8 cellular contexts compared by ENCODE assay signal in genomic region chr5:148826082-148826971, GRCh38. TPM values are rescaled to one million over a fixed set of nuclear protein-coding genes. Genes with fewer than 3 reads are reported as not detected.
DNase-seq lines count a peak whose midpoint lies in the region; ATAC-seq and TF ChIP-seq lines count a peak whose summit lies in the region.

ADRB2 (plus strand) TSS chr5:148826611; CDS start chr5:148826832, 221 bp downstream.

- intact Hi-C loops in right cardiac atrium (cut with DNase I) (loop anchor here in 3 of 4 donors (2.0 to 10.0 kb wide), 7 partner anchors 79 to 296 kb away; no protein-coding TSS in a partner anchor), psoas muscle (cut with DNase I) (loop anchor here (5.0 to 10.0 kb wide), 6 partner anchors 126 to 286 kb away; no protein-coding TSS in a partner anchor)

- H3K27ac ChIP-seq in angular gyrus (ENCODE audit: low read depth, low read length) (peak within 1 kb of the TSS; percentile 46), right cardiac atrium (ENCODE audit: low read length) (peak within 1 kb of the TSS; percentile 96), psoas muscle (peak within 1 kb of the TSS; percentile 96), urinary bladder (ENCODE audit: low read depth) (peak within 1 kb of the TSS; percentile 72)

- CTCF ChIA-PET in T-cell (lab: Charles Lee), result interaction anchor here in 1 of 2 donors (0.6 to 1.6 kb wide), 2 partner anchors 132 to 383 kb away, joined by 3 to 7 read pairs; no protein-coding TSS in a partner anchor

- peak within 1 kb of the TSS; percentile 87 to 88 for H3K27ac Mint-ChIP-seq in T-cell

- peak within 1 kb of the TSS; percentile 83 to 90 (median 86) for H3K4me3 Mint-ChIP-seq in T-cell

- WGBS in right cardiac atrium, result under 1% methylated on average over 66 of the region's 66 CpGs
- WGBS in psoas muscle, 3 donors, result 0 to 1% (median 0%) methylated on average over 50 to 66 of the region's 66 CpGs
- 1% methylated on average over 66 of the region's 66 CpGs for WGBS in urinary bladder

- H3K36me3 ChIP-seq in H7 (replicated peaks; ENCODE audit: control insufficient read depth, insufficient read depth, low read length) (no peaks in the 10 kb centered on the region), MG63 (peaks cover 18% of the 10 kb centered on the region), psoas muscle (ENCODE audit: insufficient read depth in 1 of 2, low read depth in 1 of 2) (no peaks in the 10 kb centered on the region), urinary bladder (ENCODE audit: insufficient read depth) (no peaks in the 10 kb centered on the region)

- H3K27me3 Mint-ChIP-seq in T-cell, result peaks cover 0 to 4% of the 10 kb centered on the region in 2 donors

- peak within 1 kb of the TSS; percentile 71 for H3K4me3 ChIP-seq in H7 (ENCODE audit: insufficient read depth, low read depth, low read length)
- peak within 1 kb of the TSS; percentile 77 for H3K4me3 ChIP-seq in MG63
- peak within 1 kb of the TSS; percentile 55 for H3K4me3 ChIP-seq in right cardiac atrium (ENCODE audit: low read length)
- peak within 1 kb of the TSS; percentile 86 for H3K4me3 ChIP-seq in psoas muscle
- peak within 1 kb of the TSS; percentile 40 for H3K4me3 ChIP-seq in urinary bladder (ENCODE audit: low read depth, low read length)

- POLR2A ChIA-PET in T-cell (lab: Charles Lee), result interaction anchor here (0.6 to 1.7 kb wide), 8 partner anchors 10 to 65 kb away, joined by 3 to 6 read pairs (median 3); no protein-coding TSS in a partner anchor

- H3K9me3 ChIP-seq in MG63 (no peaks in the 10 kb centered on the region), right cardiac atrium (ENCODE audit: control insufficient read depth, low read length) (no peaks in the 10 kb centered on the region), psoas muscle (no peaks in the 10 kb centered on the region)

- H3K9me3 Mint-ChIP-seq in T-cell, result no peaks in the 10 kb centered on the region

- DNase-seq in GDM1 (lab: John Stamatoyannopoulos, UW) (peak; percentile 93), H7 (peak; percentile 90), MG63 (peak; percentile 98), T-cell (peak; percentile 73 to 90 (median 82)), right cardiac atrium (peak; percentile 95 to 98 (median 97)), psoas muscle (peak; percentile 93 to 97)

- H3K36me3 Mint-ChIP-seq in T-cell, result no peaks in the 10 kb centered on the region

- peaks cover 21% of the 10 kb centered on the region for H3K27me3 ChIP-seq in H7 (ENCODE audit: control insufficient read depth, insufficient read depth, low read length)
- H3K27me3 ChIP-seq in MG63, result no peaks in the 10 kb centered on the region
- H3K27me3 ChIP-seq in right cardiac atrium (ENCODE audit: control insufficient read depth, insufficient read depth), result no peaks in the 10 kb centered on the region
- H3K27me3 ChIP-seq in psoas muscle (ENCODE audit: insufficient read depth in 3 of 3, low read length in 2 of 3), result no peaks in the 10 kb centered on the region

- H3K4me1 ChIP-seq in right cardiac atrium (ENCODE audit: control insufficient read depth, insufficient read depth, low read length) (no peaks in the 10 kb centered on the region), psoas muscle (peaks cover 31% of the 10 kb centered on the region), urinary bladder (ENCODE audit: insufficient read depth) (no peaks in the 10 kb centered on the region)

- H3K4me1 Mint-ChIP-seq in T-cell, result peaks cover 40 to 53% (median 49%) of the 10 kb centered on the region in 3 donors

- TF ChIP-seq CTCF in psoas muscle (IDR thresholded peaks at IDR 0.05), result no peak

- ATAC-seq in T-cell (replicated peaks in 1 of 4) (peak; percentile 87 to 95 (median 90)), right cardiac atrium (peak; percentile 98 to 99), psoas muscle (peak; percentile 90 to 94 (median 92))

RNA-seq across cellular contexts. Expression of gene ADRB2, which starts in this region (rescaled TPM):
- 0.17 and 0.18 TPM in 2 replicates for total RNA-seq in H7 (2014; rRNA removed; shearing (Covaris generic))
- 5.3 and 12.9 TPM in 2 replicates for total RNA-seq in MG63 (2014; rRNA removed; shearing (Covaris generic); ENCODE audit: low replicate concordance)
- total RNA-seq in T-cell, result 10 to 100 TPM in 1 of 5 donors, 1 to 10 TPM in 4; 2.3 to 11.3 (median 7.2) TPM
- total RNA-seq in right cardiac atrium, result 1 to 10 TPM; 5.0 to 9.2 (median 7.9) TPM
- 2.4 TPM for polyA plus RNA-seq in right cardiac atrium
- total RNA-seq in psoas muscle, result 10 to 100 TPM in 1 of 4 donors, 1 to 10 TPM in 3; 4.8 to 11.1 (median 7.9) TPM
- 1 to 10 TPM; 1.3 to 5.6 (median 3.0) TPM for polyA plus RNA-seq in psoas muscle
- 3.0 TPM for total RNA-seq in urinary bladder
- polyA plus RNA-seq in urinary bladder, result 1.6 TPM

Comparison
In these comparisons a context has a peak if more than half of its experiments do, and no peak if none do; other contexts are left out.
1. Peak in every context shown above with its lines: DNase-seq, ATAC-seq, H3K4me3 ChIP-seq and H3K27ac ChIP-seq.
2. Peak in DNase-seq and H3K4me3 ChIP-seq in H7; RNA of the gene not detected or under 1 TPM.
3. H3K27ac ChIP-seq: peak in every context shown above with its lines; median percentile 96 in right cardiac atrium; 96 in psoas muscle; 72 in urinary bladder; 46 in angular gyrus.